8 cellular contexts compared by ENCODE assay signal in the genomic region with DNA sequence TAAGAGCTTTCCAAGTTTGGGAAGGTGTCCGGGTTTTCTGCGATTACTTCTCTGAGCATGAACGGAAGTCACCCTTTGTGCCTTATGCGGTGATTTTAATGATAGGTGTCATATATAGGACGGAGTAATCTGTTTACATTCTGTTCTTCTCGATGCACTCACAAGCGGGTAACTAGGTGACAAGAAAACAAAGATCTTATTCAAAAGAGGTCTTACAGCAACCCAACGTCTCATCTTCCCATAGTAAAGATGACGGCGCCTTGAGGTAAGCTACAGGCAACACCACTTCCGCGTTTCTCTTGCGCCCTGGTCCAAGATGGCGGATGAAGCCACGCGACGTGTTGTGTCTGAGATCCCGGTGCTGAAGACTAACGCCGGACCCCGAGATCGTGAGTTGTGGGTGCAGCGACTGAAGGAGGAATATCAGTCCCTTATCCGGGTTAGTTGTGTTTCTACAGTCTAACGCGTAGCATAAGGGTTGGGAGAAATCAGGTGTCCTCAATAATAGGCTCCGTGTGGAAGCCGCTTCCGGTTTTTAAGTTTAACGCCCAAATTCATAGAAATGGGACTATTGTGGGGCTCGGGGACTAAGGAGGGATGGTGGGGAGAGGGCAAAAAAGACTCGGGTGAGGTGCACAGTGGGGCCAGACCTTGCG. TPM values are rescaled to one million over a fixed set of nuclear protein-coding genes. Genes with fewer than 3 reads are reported as not detected.
A peak's percentile ranks its signal among the peaks of the same experiment; 100 is the strongest.
DNase-seq lines count a peak whose midpoint lies in the region; ATAC-seq and TF ChIP-seq lines count a peak whose summit lies in the region.

TSS of gene UFC1 (plus strand) at position 297 of the 656 bp plus-strand sequence. CDS start at position 317, 20 bp downstream.

- TF ChIP-seq CTCF in GM12875 (IDR thresholded peaks at IDR 0.05; ENCODE audit: borderline replicate concordance, insufficient read depth, low read depth, low read length), result no peak

- ATAC-seq in HG02884 (IDR thresholded peaks at IDR 0.05; ENCODE audit: unreplicated experiment) (peak; percentile 80), right cardiac atrium (peak; percentile 91 to 93), aorta (ENCODE audit: low FRiP score) (peak; percentile 95)

- DNase-seq in NCI-H187 treated with DMSO at 0.1 percent for 48 hours (lab: John Stamatoyannopoulos, UW) (peak; percentile 90), T-helper 2 cell (peak; percentile 50 to 97 (median 79)), anterior cingulate cortex (lab: John Stamatoyannopoulos, UW) (peak; percentile 7 to 87 (median 72)), right cardiac atrium (peak; percentile 80 to 91 (median 88)), putamen (ENCODE audit: low spot score) (peak; percentile 89), aorta (peak; percentile 89 to 90)

- H3K9me3 ChIP-seq in right cardiac atrium (ENCODE audit: control insufficient read depth, low read length), result no peaks in the 10 kb centered on the region
- no peaks in the 10 kb centered on the region for H3K9me3 ChIP-seq in aorta (ENCODE audit: control insufficient read depth, low read length)

- H3K27me3 ChIP-seq in right cardiac atrium (ENCODE audit: control insufficient read depth, insufficient read depth) (no peaks in the 10 kb centered on the region), aorta (ENCODE audit: control insufficient read depth in 1 of 2, insufficient read depth in 2 of 2, low read length in 1 of 2) (no peaks in the 10 kb centered on the region)

- H3K4me3 ChIP-seq in GM12875 (ENCODE audit: low read depth, low read length), result peak within 1 kb of the TSS; percentile 57
- peak within 1 kb of the TSS; percentile 93 for H3K4me3 ChIP-seq in right cardiac atrium (ENCODE audit: low read length)
- peak within 1 kb of the TSS; percentile 70 to 76 for H3K4me3 ChIP-seq in aorta (ENCODE audit: low read length in 2 of 2)

- intact Hi-C loops in right cardiac atrium (cut with DNase I), result no loop called here
- intact Hi-C loops in aorta (cut with DNase I), result loop anchor here in 1 of 2 donors (2.0 kb wide), 1 partner anchor 21 kb away; the partner anchor contains the start of gene DEDD

- H3K27ac ChIP-seq in right cardiac atrium (ENCODE audit: low read length) (peak within 1 kb of the TSS; percentile 97), aorta (ENCODE audit: low read depth in 1 of 2, low read length in 2 of 2) (peak within 1 kb of the TSS; percentile 57 to 86)

- no peaks in the 10 kb centered on the region for H3K36me3 ChIP-seq in aorta (ENCODE audit: control insufficient read depth in 1 of 2, insufficient read depth in 2 of 2, low read length in 1 of 2)

- peaks cover 2% of the 10 kb centered on the region for H3K4me1 ChIP-seq in right cardiac atrium (ENCODE audit: control insufficient read depth, insufficient read depth, low read length)
- peaks cover 0 to 1% of the 10 kb centered on the region in 2 donors for H3K4me1 ChIP-seq in aorta (ENCODE audit: control insufficient read depth in 1 of 2, insufficient read depth in 2 of 2, low read length in 2 of 2)

- WGBS in right cardiac atrium, result under 1% methylated on average over 33 of the region's 33 CpGs
- WGBS in aorta, 2 donors, result 0 to 1% methylated on average over 33 of the region's 33 CpGs

RNA-seq across cellular contexts. Expression of gene UFC1, which starts in this region (rescaled TPM):
- 10 to 100 TPM; 82.6 to 91.0 (median 89.1) TPM for total RNA-seq in right cardiac atrium
- 99.9 TPM for polyA plus RNA-seq in right cardiac atrium
- total RNA-seq in aorta, result 10 to 100 TPM; 64.2 to 70.3 TPM
- polyA plus RNA-seq in aorta, result 100 to 1,000 TPM; 143 to 184 TPM

Comparison
In these comparisons a context has a peak if more than half of its experiments do, and no peak if none do; other contexts are left out.
1. Peak in every context shown above with its lines: DNase-seq, ATAC-seq, H3K4me3 ChIP-seq and H3K27ac ChIP-seq.